ENCODE assay signal across 16 cellular contexts in genomic region chr14:103718572-103718971, GRCh38. TPM values are rescaled to one million over a fixed set of nuclear protein-coding genes. Genes with fewer than 3 reads are reported as not detected.
A peak's percentile ranks its signal among the peaks of the same experiment; 100 is the strongest.
DNase-seq lines count a peak whose midpoint lies in the region; ATAC-seq and TF ChIP-seq lines count a peak whose summit lies in the region.
"Had no signal": no experiment of that assay in that cellular context is flagged by ENCODE, and none has a peak within 500 bp of the region (broad histone marks: within the 10 kb centered on the region; RNA-seq: fewer than 3 reads in every experiment).

No MANE protein-coding gene starts in this region.

- H3K36me3 ChIP-seq in KOPT-K1 (ENCODE audit: insufficient read depth, low read length) (peaks cover 10% of the 10 kb centered on the region), hepatocyte (replicated peaks; ENCODE audit: insufficient read depth, low read depth) (no peaks in the 10 kb centered on the region), thoracic aorta (no peaks in the 10 kb centered on the region)

- 79% methylated on average over 16 of the region's 16 CpGs for WGBS in hepatocyte (ENCODE audit: low lambda C conversion rate, missing lambda C conversion rate)

- no peaks in the 10 kb centered on the region for H3K9me3 ChIP-seq in KOPT-K1 (ENCODE audit: insufficient read depth, low read length, poor library complexity, severe bottlenecking)
- no peaks in the 10 kb centered on the region for H3K9me3 ChIP-seq in hepatocyte (ENCODE audit: low read depth)
- no peaks in the 10 kb centered on the region for H3K9me3 ChIP-seq in thoracic aorta
- H3K9me3 ChIP-seq: body of pancreas had no signal

- H3K4me2 ChIP-seq in hepatocyte = peak overlapping the region; percentile 21

- H3K9me2 ChIP-seq in hepatocyte (replicated peaks; ENCODE audit: insufficient read depth) = no peaks in the 10 kb centered on the region

- peak overlapping the region; percentile 63 for H3K27ac ChIP-seq in KOPT-K1 (ENCODE audit: low read depth, low read length, poor library complexity, severe bottlenecking)
- H3K27ac ChIP-seq in hepatocyte = no peak overlapping the region
- peak overlapping the region; percentile 28 to 34 for H3K27ac ChIP-seq in thoracic aorta
- H3K27ac ChIP-seq: body of pancreas had no signal

- H3K4me1 ChIP-seq in hepatocyte (ENCODE audit: insufficient read depth) = peaks cover 23% of the 10 kb centered on the region
- H3K4me1 ChIP-seq in thoracic aorta (ENCODE audit: control insufficient read depth in 1 of 2, low read depth in 2 of 2) = peaks cover 5 to 83% of the 10 kb centered on the region in 2 donors

- ATAC-seq in thoracic aorta (ENCODE audit: insufficient number of reproducible peaks, low FRiP score, low read depth) = no peak
- ATAC-seq: activated T-helper 17 cell treated with anti-CD3 and anti-CD28 coated beads, Interleukin-2, amount 50 U/mL, for 72 hours; body of pancreas had no signal

- TF ChIP-seq CTCF in hepatocyte (IDR thresholded peaks at IDR 0.05; ENCODE audit: poor library complexity) = no peak
- TF ChIP-seq CTCF in thoracic aorta (IDR thresholded peaks at IDR 0.05) = no peak

- peak; percentile 41 for DNase-seq in astrocyte of the hippocampus (ENCODE audit: low read depth, low spot score)
- DNase-seq in hepatocyte (ENCODE audit: low spot score) = no peak
- DNase-seq in thoracic aorta (ENCODE audit: low spot score) = no peak
- no peak for DNase-seq in stimulated activated CD4-positive, alpha-beta T cell treated with anti-CD3 and anti-CD28 coated beads, Interleukin-2, amount 100 ng/mL, for 48 hours
- DNase-seq in activated gamma-delta T cell treated with Interleukin-2 at 50 U/mL for 16 hours = no peak
- no peak for DNase-seq in NCI-H524 treated with DMSO at 0.1 percent for 48 hours (lab: John Stamatoyannopoulos, UW)
- no peak for DNase-seq in NCI-H510A (lab: John Stamatoyannopoulos, UW)
- DNase-seq: body of pancreas; CD4-positive, alpha-beta memory T cell; DMS79 treated with DMSO at 0.1 percent for 48 hours; naive B cell; NCI-H1694 treated with DMSO at 0.1 percent for 48 hours; NCI-H510A treated with DMSO at 0.1 percent for 48 hours; OCI-M1 had no signal

- H4K20me1 ChIP-seq in hepatocyte (ENCODE audit: insufficient read depth, poor library complexity, severe bottlenecking) = peaks cover 56% of the 10 kb centered on the region

- H2AFZ ChIP-seq in hepatocyte = no peak overlapping the region

- H3K4me3 ChIP-seq in hepatocyte (no peak overlapping the region), thoracic aorta (peak overlapping the region; percentile 22)
- H3K4me3 ChIP-seq: body of pancreas had no signal

- no peaks in the 10 kb centered on the region for H3K27me3 ChIP-seq in hepatocyte
- H3K27me3 ChIP-seq in thoracic aorta (replicated peaks; ENCODE audit: insufficient read depth) = no peaks in the 10 kb centered on the region
- H3K27me3 ChIP-seq: body of pancreas had no signal

- H3K79me2 ChIP-seq in hepatocyte = peaks cover 85% of the 10 kb centered on the region

RNA-seq across cellular contexts. Expression of gene ZFYVE21, which starts 3.0 kb away (rescaled TPM):
- total RNA-seq in hepatocyte (39.4 and 59.2 TPM in 2 replicates), thoracic aorta (100 to 1,000 TPM in 1 of 2 donors, 10 to 100 TPM in 1; 97.1 to 159 TPM)
- 51.3 and 55.2 TPM in 2 replicates for polyA plus RNA-seq in hepatocyte

RNA-seq across cellular contexts. Expression of gene XRCC3, which starts 3.3 kb away (rescaled TPM):
- 7.1 and 9.1 TPM in 2 replicates for total RNA-seq in hepatocyte
- polyA plus RNA-seq in hepatocyte = 7.7 and 8.2 TPM in 2 replicates
- total RNA-seq in thoracic aorta = 10 to 100 TPM in 1 of 2 donors, 1 to 10 TPM in 1; 8.4 to 18.5 TPM
